In genomic region chr6:125748534-125749111, GRCh38 we compare ENCODE assay signal across 1 cellular context.
TF ChIP-seq lines count a peak whose summit lies in the region.

No MANE protein-coding gene starts in this region.

TF ChIP-seq in HepG2, 621 proteins besides CTCF, POLR2A, EP300 and RAD21 (continued from another document):
- TF ChIP-seq ZNF800 (CRISPR knock-in tag; IDR thresholded peaks at IDR 0.05), result peak; percentile 43
TF ChIP-seq in HepG2: peak in this region for 26.
